17 cellular contexts compared by ENCODE assay signal in genomic region chr3:179174316-179174715, GRCh38. TPM values are rescaled to one million over a fixed set of nuclear protein-coding genes. Genes with fewer than 3 reads are reported as not detected.
DNase-seq lines count a peak whose midpoint lies in the region; ATAC-seq and TF ChIP-seq lines count a peak whose summit lies in the region.
"Had no signal": no experiment of that assay in that cellular context is flagged by ENCODE, and none has a peak within 500 bp of the region (broad histone marks: within the 10 kb centered on the region; RNA-seq: fewer than 3 reads in every experiment).

No MANE protein-coding gene starts in this region.

- H3K4me2 ChIP-seq in BLaER1 = 0 out of 2 replicates have a peak overlapping the region, but pooled peaks have one; percentile 4

- TF ChIP-seq POLR2A in gastrocnemius medialis (IDR thresholded peaks at IDR 0.05) = no peak

- in situ Hi-C loops in gastrocnemius medialis (cut with MboI; ENCODE audit: low sequenced_read_pairs in 4 of 4) = no loop called here

- ATAC-seq in GM19351 (IDR thresholded peaks at IDR 0.05; ENCODE audit: unreplicated experiment) = peak; percentile 77
- ATAC-seq in HG02623 (IDR thresholded peaks at IDR 0.05; ENCODE audit: unreplicated experiment) = peak; percentile 66
- peak; percentile 53 for ATAC-seq in HG03457 (IDR thresholded peaks at IDR 0.05; ENCODE audit: unreplicated experiment)
- ATAC-seq in gastrocnemius medialis = no peak
- no peak for ATAC-seq in HG03520 (IDR thresholded peaks at IDR 0.05; ENCODE audit: unreplicated experiment)
- ATAC-seq: lower lobe of right lung, natural killer cell, WTC11 had no signal

- H3K9me3 ChIP-seq in BLaER1 (peaks cover 23% of the 10 kb centered on the region), gastrocnemius medialis (no peaks in the 10 kb centered on the region)

- H3K4me1 ChIP-seq in BLaER1 (peaks cover 19% of the 10 kb centered on the region), gastrocnemius medialis (peaks cover 14 to 15% of the 10 kb centered on the region in 2 donors)

- H3K27ac ChIP-seq in BLaER1 (no peak overlapping the region), gastrocnemius medialis (no peak overlapping the region)
- H3K27ac ChIP-seq: lower lobe of right lung had no signal

- H3K27me3 ChIP-seq in BLaER1 = no peaks in the 10 kb centered on the region
- no peaks in the 10 kb centered on the region for H3K27me3 ChIP-seq in gastrocnemius medialis

- H3K36me3 ChIP-seq in BLaER1 (peaks cover 11% of the 10 kb centered on the region; the same call in 1 of the 2 replicates), gastrocnemius medialis (no peaks in the 10 kb centered on the region)
- H3K36me3 ChIP-seq: lower lobe of right lung had no signal

- H4K20me1 ChIP-seq in BLaER1 = peaks cover 62% of the 10 kb centered on the region

- H3K4me3 ChIP-seq in BLaER1 (no peak overlapping the region), gastrocnemius medialis (no peak overlapping the region)
- H3K4me3 ChIP-seq: lower lobe of right lung had no signal

- intact Hi-C loops in gastrocnemius medialis (cut with DNase I; ENCODE audit: low total_unique reads) = loop anchor here (2.0 kb wide), 1 partner anchor 16 kb away; no protein-coding TSS in a partner anchor

- no peak for DNase-seq in gastrocnemius medialis
- no peak for DNase-seq in HT-29 (ENCODE audit: low spot score)
- no peak for DNase-seq in superior temporal gyrus (ENCODE audit: extremely low spot score)
- DNase-seq: activated effector memory CD4-positive, alpha-beta T cell treated with Interleukin-2 at 50 U/mL for 16 hours; CD8-positive, alpha-beta memory T cell; foreskin melanocyte; lower lobe of right lung; natural killer cell; NCI-H1694 treated with DMSO at 0.1 percent for 48 hours; NCI-H526 treated with DMSO at 0.1 percent for 48 hours; substantia nigra had no signal

- no peak overlapping the region for H3K9ac ChIP-seq in BLaER1

- TF ChIP-seq CTCF in gastrocnemius medialis (IDR thresholded peaks at IDR 0.05 in 4 of 5, conservative IDR thresholded peaks at IDR 0.05 in 1 of 5) = no peak

RNA-seq across cellular contexts. Expression of gene PIK3CA, which starts 26.2 kb away (rescaled TPM):
- 10 to 100 TPM; 16.0 to 29.4 (median 23.1) TPM for total RNA-seq in gastrocnemius medialis
- 5.0 and 7.4 TPM in 2 replicates for total RNA-seq in HT-29 (2014; rRNA removed; shearing (Covaris generic))

Comparison
In these comparisons a context has a peak if more than half of its experiments do, and no peak if none do; other contexts are left out.
1. ATAC-seq: peak in GM19351 (single experiment), HG02623 (single experiment) and HG03457 (single experiment); none in gastrocnemius medialis (0 of 2) and HG03520 (single experiment).